In the genomic region with DNA sequence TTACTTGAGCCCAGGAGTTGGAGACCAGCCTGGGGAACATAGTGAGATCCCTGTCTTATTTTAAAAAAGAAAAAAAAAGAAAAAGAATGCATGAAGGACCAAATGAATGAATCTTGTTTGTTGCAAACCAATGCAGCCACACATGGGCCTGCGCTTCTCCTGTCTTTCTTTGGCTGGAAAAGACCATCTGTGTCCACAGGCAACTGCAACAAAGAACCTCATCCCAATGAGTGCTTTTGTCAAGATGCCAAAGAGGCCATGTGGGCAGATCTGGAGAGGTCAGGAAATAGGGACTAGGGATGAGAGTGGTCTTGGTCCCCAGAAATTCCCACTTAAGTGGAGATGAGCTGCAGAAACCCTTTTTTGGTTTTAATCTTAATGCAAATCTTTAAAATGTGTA, we compare ENCODE assay signal across 15 cellular contexts. TPM values are rescaled to one million over a fixed set of nuclear protein-coding genes. Genes with fewer than 3 reads are reported as not detected.
DNase-seq lines count a peak whose midpoint lies in the region; FAIRE-seq and TF ChIP-seq lines count a peak whose summit lies in the region.
"Had no signal": no experiment of that assay in that cellular context is flagged by ENCODE, and none has a peak within 500 bp of the region (broad histone marks: within the 10 kb centered on the region; RNA-seq: fewer than 3 reads in every experiment).

No MANE protein-coding gene starts in this region.

- H3K36me3 Mint-ChIP-seq in astrocyte (ENCODE audit: low read depth, unreplicated experiment) (peaks cover 2% of the 10 kb centered on the region), glutamatergic neuron (ENCODE audit: unreplicated experiment) (peaks cover 4% of the 10 kb centered on the region)

- H3K27me3 Mint-ChIP-seq in astrocyte (ENCODE audit: low read depth, unreplicated experiment) = peaks cover 4% of the 10 kb centered on the region
- peaks cover 4% of the 10 kb centered on the region for H3K27me3 Mint-ChIP-seq in glutamatergic neuron (ENCODE audit: unreplicated experiment)

- FAIRE-seq in astrocyte (lab: Jason Lieb, UNC) (no peak), frontal cortex (lab: Jason Lieb, UNC) (no peak)
- FAIRE-seq: GM12892 had no signal

- no peaks in the 10 kb centered on the region for H3K79me2 ChIP-seq in astrocyte (ENCODE audit: insufficient read depth, low read length)

- no peak for TF ChIP-seq CTCF in astrocyte (IDR thresholded peaks at IDR 0.05; ENCODE audit: insufficient read depth, low read depth, low read length)
- no peak for TF ChIP-seq CTCF in glutamatergic neuron (IDR thresholded peaks at IDR 0.05; ENCODE audit: partially characterized antibody, unreplicated experiment)
- TF ChIP-seq CTCF in WERI-Rb-1 (IDR thresholded peaks at IDR 0.05; ENCODE audit: low read depth, low read length) = no peak

- peak overlapping the region in 3 of 11 experiments; percentile 14 to 44 (median 27); a peak in 7 of 22 replicates for H3K27ac ChIP-seq in BLaER1 treated with 17β-estradiol and CSF1 and Interleukin-3, amounts not matched to agents 10 nM and 100 nM
- peak overlapping the region; percentile 59 for H3K27ac ChIP-seq in astrocyte (ENCODE audit: low read depth, low read length)
- H3K27ac ChIP-seq in WERI-Rb-1 = no peak overlapping the region

- H3K36me3 ChIP-seq in BLaER1 treated with 17β-estradiol and CSF1 and Interleukin-3, amounts not matched to agents 10 nM and 100 nM = no peaks in the 10 kb centered on the region
- H3K36me3 ChIP-seq in astrocyte (ENCODE audit: insufficient read depth, low read length) (no peaks in the 10 kb centered on the region), WERI-Rb-1 (no peaks in the 10 kb centered on the region)

- peaks cover 0 to 26% (median 14%) of the 10 kb centered on the region in 10 experiments; a peak in 13 of 20 replicates for H3K4me1 ChIP-seq in BLaER1 treated with 17β-estradiol and CSF1 and Interleukin-3, amounts not matched to agents 10 nM and 100 nM
- peaks cover 15% of the 10 kb centered on the region for H3K4me1 ChIP-seq in astrocyte (ENCODE audit: insufficient read depth, low read length)

- H3K4me3 Mint-ChIP-seq in astrocyte (ENCODE audit: unreplicated experiment) (no peak overlapping the region), glutamatergic neuron (ENCODE audit: unreplicated experiment) (no peak overlapping the region)
- H3K4me3 Mint-ChIP-seq: activated CD8-positive, alpha-beta T cell treated with anti-CD3 and anti-CD28 coated beads for 36 hours had no signal

- H4K20me1 ChIP-seq in BLaER1 treated with 17β-estradiol and CSF1 and Interleukin-3, amounts not matched to agents 10 nM and 100 nM = no peaks in the 10 kb centered on the region
- no peaks in the 10 kb centered on the region for H4K20me1 ChIP-seq in astrocyte (ENCODE audit: insufficient read depth, low read length)

- H3K9ac ChIP-seq in BLaER1 treated with 17β-estradiol and CSF1 and Interleukin-3, amounts not matched to agents 10 nM and 100 nM = 0 out of 22 replicates have a peak overlapping the region, but pooled peaks of 1 of the 11 experiments have one; percentile 0
- no peak overlapping the region for H3K9ac ChIP-seq in astrocyte (ENCODE audit: low read length)

- H3K4me1 Mint-ChIP-seq in astrocyte (ENCODE audit: low read depth, unreplicated experiment) (peaks cover 9% of the 10 kb centered on the region), glutamatergic neuron (ENCODE audit: low read depth, unreplicated experiment) (peaks cover 2% of the 10 kb centered on the region)

- H3K27ac Mint-ChIP-seq in astrocyte (ENCODE audit: unreplicated experiment) = no peak overlapping the region
- no peak overlapping the region for H3K27ac Mint-ChIP-seq in glutamatergic neuron (ENCODE audit: unreplicated experiment)
- H3K27ac Mint-ChIP-seq: activated CD8-positive, alpha-beta T cell treated with anti-CD3 and anti-CD28 coated beads for 36 hours had no signal

- H3K9me3 ChIP-seq in BLaER1 treated with 17β-estradiol and CSF1 and Interleukin-3, amounts not matched to agents 10 nM and 100 nM (replicated peaks in 1 of 11) = peaks cover 0 to 7% (median 0%) of the 10 kb centered on the region in 11 experiments; a peak in 1 of 22 replicates
- H3K9me3 ChIP-seq in astrocyte (ENCODE audit: insufficient read depth, low read depth, low read length) = no peaks in the 10 kb centered on the region
- no peaks in the 10 kb centered on the region for H3K9me3 ChIP-seq in WERI-Rb-1 (ENCODE audit: severe bottlenecking)

- DNase-seq in HT1080 (ENCODE audit: low read depth) (peak; percentile 27), astrocyte (ENCODE audit: low read depth) (no peak), myocyte (ENCODE audit: low read depth) (peak; percentile 89), NCI-H1417 treated with DMSO at 0.1 percent for 48 hours (lab: John Stamatoyannopoulos, UW) (no peak), frontal cortex (ENCODE audit: low spot score in 2 of 2) (no peak), glutamatergic neuron (no peak), WERI-Rb-1 (no peak)
- DNase-seq: activated CD8-positive, alpha-beta T cell treated with anti-CD3 and anti-CD28 coated beads for 36 hours; COR-L47; GOT3; NCI-H2029 treated with DMSO at 0.1 percent for 48 hours; NCI-H526 treated with DMSO at 0.1 percent for 48 hours; stimulated activated CD4-positive, alpha-beta T cell treated with anti-CD3 and anti-CD28 coated beads, Interleukin-2, amount 100 ng/mL, for 24 hours had no signal

- no peaks in the 10 kb centered on the region for H3K27me3 ChIP-seq in BLaER1 treated with 17β-estradiol and CSF1 and Interleukin-3, amounts not matched to agents 10 nM and 100 nM
- H3K27me3 ChIP-seq in astrocyte (ENCODE audit: insufficient read depth, low read length) (no peaks in the 10 kb centered on the region), WERI-Rb-1 (ENCODE audit: insufficient read depth, low read depth, severe bottlenecking) (no peaks in the 10 kb centered on the region)

- H3K4me2 ChIP-seq in BLaER1 treated with 17β-estradiol and CSF1 and Interleukin-3, amounts not matched to agents 10 nM and 100 nM = peak overlapping the region in 7 of 11 experiments; percentile 18 to 75 (median 63); a peak in 12 of 22 replicates
- H3K4me2 ChIP-seq in astrocyte (ENCODE audit: low read length) = peak overlapping the region; percentile 26

- no peak overlapping the region for H2AFZ ChIP-seq in astrocyte (ENCODE audit: low read depth, low read length)

- H3K9me3 Mint-ChIP-seq in astrocyte (ENCODE audit: unreplicated experiment) (no peaks in the 10 kb centered on the region), glutamatergic neuron (ENCODE audit: unreplicated experiment) (peaks cover 9% of the 10 kb centered on the region)
- H3K9me3 Mint-ChIP-seq: activated CD8-positive, alpha-beta T cell treated with anti-CD3 and anti-CD28 coated beads for 36 hours had no signal

- no peak overlapping the region for H3K4me3 ChIP-seq in BLaER1 treated with 17β-estradiol and CSF1 and Interleukin-3, amounts not matched to agents 10 nM and 100 nM
- no peak overlapping the region for H3K4me3 ChIP-seq in astrocyte (ENCODE audit: insufficient read depth, low read depth, low read length)
- H3K4me3 ChIP-seq in WERI-Rb-1 (ENCODE audit: low read depth, low read length) = no peak overlapping the region

RNA-seq across cellular contexts. Expression of a gene that starts 49.8 kb away (rescaled TPM):
- 72.7 and 89.2 TPM in 2 replicates for total RNA-seq in HT1080 (2014; rRNA removed; shearing (Covaris generic))
- 70.8 and 72.3 TPM in 2 replicates for polyA plus RNA-seq in HT1080 (2015; cell fraction: cytosol; rRNA removed)
- polyA plus RNA-seq in HT1080 (2015; cell fraction: nucleus; rRNA removed) = 50.7 and 60.2 TPM in 2 replicates
- 35.0 and 36.4 TPM in 2 replicates for total RNA-seq in astrocyte
- 6.4 and 10.0 TPM in 2 replicates for total RNA-seq in myocyte
- polyA plus RNA-seq in myocyte (2012) = 6.1 TPM
- total RNA-seq in frontal cortex = 2.0 TPM
- total RNA-seq in glutamatergic neuron (ENCODE audit: unreplicated experiment) = 2.4 TPM

Comparison
In these comparisons a context has a peak if more than half of its experiments do, and no peak if none do; other contexts are left out.
1. DNase-seq: peak in HT1080 (single experiment) and myocyte (single experiment); none in astrocyte (single experiment), NCI-H1417 treated with DMSO at 0.1 percent for 48 hours (single experiment), frontal cortex (0 of 2), glutamatergic neuron (single experiment) and WERI-Rb-1 (single experiment).